Comparison of ENCODE assay signal across 33 cellular contexts in genomic region chr11:76831911-76832310, GRCh38. TPM values are rescaled to one million over a fixed set of nuclear protein-coding genes. Genes with fewer than 3 reads are reported as not detected.
"Had no signal": no experiment of that assay in that cellular context is flagged by ENCODE, and none has a peak within 500 bp of the region (broad histone marks: within the 10 kb centered on the region; RNA-seq: fewer than 3 reads in every experiment).

No MANE protein-coding gene starts in this region.

- H3K4me3 ChIP-seq: adrenal gland, body of pancreas, breast epithelium had no signal

- ATAC-seq: activated CD8-positive, alpha-beta T cell treated with anti-CD3 and anti-CD28 coated beads for 36 hours; activated naive CD8-positive, alpha-beta T cell treated with anti-CD3 and anti-CD28 coated beads, Interleukin-2, amount 50 U/mL, for 24 hours; body of pancreas had no signal

- H3K27ac Mint-ChIP-seq: activated B cell treated with CpG ODN at 0.5 μM for 24 hours; activated CD4-positive, alpha-beta memory T cell treated with anti-CD3 and anti-CD28 coated beads for 36 hours; activated CD4-positive, alpha-beta T cell treated with anti-CD3 and anti-CD28 coated beads, Interleukin-2, amount 10 ng/mL, durations not matched to agents 24 days and 14 days; activated CD8-positive, alpha-beta T cell treated with anti-CD3 and anti-CD28 coated beads for 36 hours; activated naive CD4-positive, alpha-beta T cell treated with anti-CD3 and anti-CD28 coated beads, Interleukin-2, amount 10 ng/mL, durations not matched to agents 7 days and 5 days; activated naive CD4-positive, alpha-beta T cell treated with anti-CD3 and anti-CD28 coated beads, Interleukin-2, amount 50 U/mL, for 24 hours; activated naive CD8-positive, alpha-beta T cell; activated naive CD8-positive, alpha-beta T cell treated with anti-CD3 and anti-CD28 coated beads, Interleukin-2, amount 10 ng/mL, durations not matched to agents 7 days and 5 days; activated naive CD8-positive, alpha-beta T cell treated with anti-CD3 and anti-CD28 coated beads, Interleukin-2, amount 50 U/mL, for 24 hours; activated T-cell treated with anti-CD3 and anti-CD28 coated beads, Interleukin-2, amount 50 U/mL, for 24 hours; activated T-helper 2 cell treated with anti-CD3 and anti-CD28 coated beads, Interferon-gamma antibody, Interleukin-2, Interleukin-4, amounts not matched to agents 10 μg/mL and 5 μg/mL and 100 μg/mL, durations not matched to agents 14 hours and 24 hours and 36 hours; T-helper 1 cell treated with Interleukin-12 subunit alpha and Interleukin-12 subunit beta and Interleukin-4 antibody, amounts not matched to agents 30 μg/mL and 1 μg/mL, for 36 hours; T-helper 2 cell treated with Interferon-gamma antibody and Interleukin-4, amounts not matched to agents 5 μg/mL and 100 μg/mL, for 36 hours had no signal

- H3K9me3 ChIP-seq: adrenal gland, body of pancreas, breast epithelium had no signal

- DNase-seq: activated B cell treated with CpG ODN at 0.5 μM for 24 hours; activated CD4-positive, alpha-beta memory T cell treated with anti-CD3 and anti-CD28 coated beads for 36 hours; activated CD4-positive, alpha-beta T cell treated with anti-CD3 and anti-CD28 coated beads for 4 hours; activated CD4-positive, alpha-beta T cell treated with anti-CD3 and anti-CD28 coated beads, Interleukin-2, amount 10 ng/mL, durations not matched to agents 24 days and 14 days; activated CD4-positive, alpha-beta T cell treated with anti-CD3 and anti-CD28 coated beads, Interleukin-2, amount 50 U/mL, for 1 hour; activated CD4-positive, alpha-beta T cell treated with anti-CD3 and anti-CD28 coated beads, Interleukin-2, amount 50 U/mL, for 4 hours; activated CD4-positive, CD25-positive, alpha-beta regulatory T cell treated with anti-CD3 and anti-CD28 coated beads, Interleukin-2, amount 50 U/mL, for 72 hours; activated CD8-positive, alpha-beta memory T cell treated with anti-CD3 and anti-CD28 coated beads, Interleukin-2, amount 50 U/mL, for 4 hours; activated CD8-positive, alpha-beta T cell treated with anti-CD3 and anti-CD28 coated beads for 36 hours; activated effector memory CD4-positive, alpha-beta T cell treated with Interleukin-2 at 50 U/mL for 16 hours; activated gamma-delta T cell; activated naive CD4-positive, alpha-beta T cell treated with anti-CD3 and anti-CD28 coated beads, Interleukin-2, amount 10 ng/mL, durations not matched to agents 7 days and 5 days; activated naive CD4-positive, alpha-beta T cell treated with Interleukin-2 at 50 U/mL for 16 hours; activated naive CD8-positive, alpha-beta T cell treated with anti-CD3 and anti-CD28 coated beads, Interleukin-2, amount 10 ng/mL, durations not matched to agents 7 days and 5 days; activated naive CD8-positive, alpha-beta T cell treated with anti-CD3 and anti-CD28 coated beads, Interleukin-2, amount 50 U/mL, for 24 hours; activated T-cell treated with anti-CD3 and anti-CD28 coated beads, Interleukin-2, amount 50 U/mL, for 24 hours; activated T-cell treated with anti-CD3 and anti-CD28 coated beads, Interleukin-2, amount 50 U/mL, for 48 hours; adrenal gland; amniotic stem cell; aorta; body of pancreas; brain microvascular endothelial cell; central memory CD4-positive, alpha-beta T cell; T-helper 1 cell; T-helper 2 cell; T-helper 9 cell had no signal

- H3K27ac ChIP-seq: adrenal gland, body of pancreas, brain microvascular endothelial cell, breast epithelium, VCaP had no signal

- H3K36me3 ChIP-seq: adrenal gland, brain microvascular endothelial cell, breast epithelium had no signal

- H3K36me3 Mint-ChIP-seq: activated CD4-positive, alpha-beta memory T cell treated with anti-CD3 and anti-CD28 coated beads for 36 hours; activated naive CD4-positive, alpha-beta T cell treated with anti-CD3 and anti-CD28 coated beads, Interleukin-2, amount 10 ng/mL, durations not matched to agents 7 days and 5 days; activated naive CD4-positive, alpha-beta T cell treated with anti-CD3 and anti-CD28 coated beads, Interleukin-2, amount 50 U/mL, for 24 hours; activated naive CD8-positive, alpha-beta T cell; activated naive CD8-positive, alpha-beta T cell treated with anti-CD3 and anti-CD28 coated beads, Interleukin-2, amount 10 ng/mL, durations not matched to agents 7 days and 5 days had no signal

- H3K27me3 ChIP-seq: adrenal gland, body of pancreas, brain microvascular endothelial cell, breast epithelium had no signal

- H3K4me3 Mint-ChIP-seq: activated B cell treated with CpG ODN at 0.5 μM for 24 hours; activated CD4-positive, alpha-beta memory T cell treated with anti-CD3 and anti-CD28 coated beads for 36 hours; activated CD4-positive, alpha-beta T cell treated with anti-CD3 and anti-CD28 coated beads, Interleukin-2, amount 10 ng/mL, durations not matched to agents 24 days and 14 days; activated CD8-positive, alpha-beta T cell treated with anti-CD3 and anti-CD28 coated beads for 36 hours; activated naive CD4-positive, alpha-beta T cell treated with anti-CD3 and anti-CD28 coated beads, Interleukin-2, amount 10 ng/mL, durations not matched to agents 7 days and 5 days; activated naive CD4-positive, alpha-beta T cell treated with anti-CD3 and anti-CD28 coated beads, Interleukin-2, amount 50 U/mL, for 24 hours; activated naive CD8-positive, alpha-beta T cell; activated naive CD8-positive, alpha-beta T cell treated with anti-CD3 and anti-CD28 coated beads, Interleukin-2, amount 10 ng/mL, durations not matched to agents 7 days and 5 days; activated naive CD8-positive, alpha-beta T cell treated with anti-CD3 and anti-CD28 coated beads, Interleukin-2, amount 50 U/mL, for 24 hours; activated T-cell treated with anti-CD3 and anti-CD28 coated beads, Interleukin-2, amount 50 U/mL, for 24 hours; T-helper 1 cell treated with Interleukin-12 subunit alpha and Interleukin-12 subunit beta and Interleukin-4 antibody, amounts not matched to agents 30 μg/mL and 1 μg/mL, for 36 hours; T-helper 2 cell treated with Interferon-gamma antibody and Interleukin-4, amounts not matched to agents 5 μg/mL and 100 μg/mL, for 36 hours had no signal

- H3K27me3 Mint-ChIP-seq: activated naive CD8-positive, alpha-beta T cell had no signal

- H3K9me3 Mint-ChIP-seq: activated B cell treated with CpG ODN at 0.5 μM for 24 hours; activated CD4-positive, alpha-beta memory T cell treated with anti-CD3 and anti-CD28 coated beads for 36 hours; activated CD8-positive, alpha-beta T cell treated with anti-CD3 and anti-CD28 coated beads for 36 hours; activated naive CD4-positive, alpha-beta T cell treated with anti-CD3 and anti-CD28 coated beads, Interleukin-2, amount 10 ng/mL, durations not matched to agents 7 days and 5 days; activated naive CD4-positive, alpha-beta T cell treated with anti-CD3 and anti-CD28 coated beads, Interleukin-2, amount 50 U/mL, for 24 hours; activated naive CD8-positive, alpha-beta T cell treated with anti-CD3 and anti-CD28 coated beads, Interleukin-2, amount 10 ng/mL, durations not matched to agents 7 days and 5 days; activated naive CD8-positive, alpha-beta T cell treated with anti-CD3 and anti-CD28 coated beads, Interleukin-2, amount 50 U/mL, for 24 hours; activated T-cell treated with anti-CD3 and anti-CD28 coated beads, Interleukin-2, amount 50 U/mL, for 24 hours; activated T-helper 2 cell treated with anti-CD3 and anti-CD28 coated beads, Interferon-gamma antibody, Interleukin-2, Interleukin-4, amounts not matched to agents 10 μg/mL and 5 μg/mL and 100 μg/mL, durations not matched to agents 14 hours and 24 hours and 36 hours had no signal

- H3K4me1 Mint-ChIP-seq: activated B cell treated with CpG ODN at 0.5 μM for 24 hours; activated CD4-positive, alpha-beta T cell treated with anti-CD3 and anti-CD28 coated beads, Interleukin-2, amount 10 ng/mL, durations not matched to agents 24 days and 14 days; activated naive CD4-positive, alpha-beta T cell treated with anti-CD3 and anti-CD28 coated beads, Interleukin-2, amount 10 ng/mL, durations not matched to agents 7 days and 5 days; activated naive CD4-positive, alpha-beta T cell treated with anti-CD3 and anti-CD28 coated beads, Interleukin-2, amount 50 U/mL, for 24 hours; activated naive CD8-positive, alpha-beta T cell treated with anti-CD3 and anti-CD28 coated beads, Interleukin-2, amount 10 ng/mL, durations not matched to agents 7 days and 5 days; activated naive CD8-positive, alpha-beta T cell treated with anti-CD3 and anti-CD28 coated beads, Interleukin-2, amount 50 U/mL, for 24 hours had no signal

RNA-seq across cellular contexts. Expression of gene TSKU, which starts 48.8 kb away (rescaled TPM):
- total RNA-seq: activated B cell treated with CpG ODN at 0.5 μM for 24 hours had no signal
